ENCODE assay signal across 2 cellular contexts in genomic region chr21:25827513-25827912, GRCh38.
TF ChIP-seq lines count a peak whose summit lies in the region.

No MANE protein-coding gene starts in this region.

TF ChIP-seq in GM23338, 12 proteins besides CTCF, POLR2A, EP300 and RAD21 (continued from another document):
- TF ChIP-seq ETS1 (IDR thresholded peaks at IDR 0.05) (no peak), EZH2 (IDR thresholded peaks at IDR 0.05; ENCODE audit: low read depth, unreplicated experiment) (no peak), ZNF331 (CRISPR knock-in tag; IDR thresholded peaks at IDR 0.05; ENCODE audit: low read depth) (no peak), NANOG (IDR thresholded peaks at IDR 0.05; ENCODE audit: borderline replicate concordance) (no peak), CREB1 (CRISPR knock-in tag; IDR thresholded peaks at IDR 0.05; ENCODE audit: low read depth) (no peak), ZNF462 (CRISPR knock-in tag; IDR thresholded peaks at IDR 0.05) (no peak), REST (IDR thresholded peaks at IDR 0.05; ENCODE audit: unreplicated experiment) (no peak)

TF ChIP-seq in endothelial cell of umbilical vein, 7 proteins besides CTCF, POLR2A, EP300 and RAD21 (continued from another document):
- TF ChIP-seq EZH2 (IDR thresholded peaks at IDR 0.05; ENCODE audit: borderline replicate concordance, low read depth, low read length, severe bottlenecking): no peak
- TF ChIP-seq MAX (IDR thresholded peaks at IDR 0.05; ENCODE audit: insufficient read depth, insufficient read length): no peak
- no peak for TF ChIP-seq POLR2AphosphoS5 (IDR thresholded peaks at IDR 0.05; ENCODE audit: insufficient read depth, low read depth, low read length)
- TF ChIP-seq GATA2 (IDR thresholded peaks at IDR 0.05; ENCODE audit: insufficient read depth, insufficient read length, low read depth, low read length): no peak
- TF ChIP-seq JUN (IDR thresholded peaks at IDR 0.05; ENCODE audit: borderline replicate concordance, insufficient read depth, insufficient read length, low read depth): no peak
